In the genomic region with DNA sequence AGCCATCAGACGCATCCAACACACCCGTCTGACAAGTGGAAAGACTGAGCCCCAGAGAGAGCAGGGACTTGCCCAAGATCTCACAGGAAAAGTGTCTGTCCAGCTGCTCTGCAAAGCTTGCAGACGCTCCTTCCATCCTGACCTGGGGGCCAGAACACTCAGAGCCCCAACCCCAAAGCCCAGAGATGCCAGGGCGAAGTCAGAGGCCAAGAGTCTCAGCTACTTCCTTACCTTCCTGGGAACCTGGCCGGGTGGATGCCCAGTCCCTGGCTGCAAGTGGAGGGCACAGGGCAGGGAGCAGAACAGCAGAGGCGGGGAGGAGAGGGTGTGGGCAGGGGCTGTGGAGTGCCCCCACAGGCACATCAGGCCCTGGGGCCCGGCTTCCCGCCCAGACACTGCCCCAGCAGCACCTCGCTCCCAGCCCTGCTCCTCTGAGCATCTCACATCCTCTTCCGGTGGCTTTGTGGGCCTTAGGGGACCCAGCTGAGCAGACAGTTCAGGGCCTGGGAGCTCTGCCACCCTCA, we compare ENCODE assay signal across 8 cellular contexts. TPM values are rescaled to one million over a fixed set of nuclear protein-coding genes. Genes with fewer than 3 reads are reported as not detected.
DNase-seq lines count a peak whose midpoint lies in the region; ATAC-seq and TF ChIP-seq lines count a peak whose summit lies in the region.

No MANE protein-coding gene starts in this region.

- peaks cover 80% of the 10 kb centered on the region for H3K4me1 Mint-ChIP-seq in CD4-positive, alpha-beta T cell (ENCODE audit: low read depth)
- H3K4me1 Mint-ChIP-seq in activated CD8-positive, alpha-beta memory T cell treated with anti-CD3 and anti-CD28 coated beads, Interleukin-2, amount 10 ng/mL, durations not matched to agents 7 days and 5 days = peaks cover 90% of the 10 kb centered on the region

- peaks cover 67% of the 10 kb centered on the region for H4K20me1 ChIP-seq in SK-N-SH (ENCODE audit: insufficient read depth)

- TF ChIP-seq CTCF in CD4-positive, alpha-beta T cell (IDR thresholded peaks at IDR 0.05) = no peak
- TF ChIP-seq CTCF in SK-N-SH (IDR thresholded peaks at IDR 0.05) = no peak

- no peaks in the 10 kb centered on the region for H3K27me3 ChIP-seq in CD4-positive, alpha-beta T cell (ENCODE audit: control insufficient read depth, insufficient read depth, low read length)
- no peaks in the 10 kb centered on the region for H3K27me3 ChIP-seq in SK-N-SH (ENCODE audit: insufficient read depth)

- H3K4me2 ChIP-seq in SK-N-SH = no peak overlapping the region

- peaks cover 30 to 74% of the 10 kb centered on the region in 2 experiments; a peak in 3 of 4 replicates for H3K4me1 ChIP-seq in SK-N-SH (ENCODE audit: control insufficient read depth in 1 of 2, insufficient read depth in 2 of 2, low read depth in 1 of 2, low read length in 1 of 2)

- no peaks in the 10 kb centered on the region for H3K36me3 ChIP-seq in SK-N-SH (replicated peaks in 1 of 2; ENCODE audit: control insufficient read depth in 1 of 2, insufficient read depth in 2 of 2, low read length in 1 of 2)

- TF ChIP-seq EP300 in SK-N-SH (IDR thresholded peaks at IDR 0.05; ENCODE audit: borderline replicate concordance in 1 of 2, low read depth in 1 of 2, low read length in 1 of 2) = no peak

- H3F3A ChIP-seq in SK-N-SH (replicated peaks; ENCODE audit: insufficient read depth) = peaks cover 15% of the 10 kb centered on the region

- peak; percentile 30 for ATAC-seq in CD4-positive, alpha-beta T cell (ENCODE audit: poor library complexity)
- peak; percentile 26 for ATAC-seq in GM21619 (IDR thresholded peaks at IDR 0.05; ENCODE audit: unreplicated experiment)
- ATAC-seq in activated CD8-positive, alpha-beta memory T cell treated with anti-CD3 and anti-CD28 coated beads, Interleukin-2, amount 10 ng/mL, durations not matched to agents 7 days and 5 days = peak; percentile 44

- CTCF ChIA-PET in CD4-positive, alpha-beta T cell (lab: Charles Lee) = interaction anchor here (0.9 to 3.7 kb wide), 3 partner anchors 14 to 109 kb away, joined by 3 to 25 read pairs (median 11); no protein-coding TSS in a partner anchor
- CTCF ChIA-PET in activated CD8-positive, alpha-beta memory T cell treated with anti-CD3 and anti-CD28 coated beads, Interleukin-2, amount 10 ng/mL, durations not matched to agents 7 days and 5 days (lab: Charles Lee) = interaction anchor here (1.0 to 13.2 kb wide), 4 partner anchors 8 to 109 kb away, joined by 3 to 276 read pairs (median 4); no protein-coding TSS in a partner anchor
- CTCF ChIA-PET in SK-N-SH (lab: Yijun Ruan, JAX) = interaction anchor here (0.6 to 12.1 kb wide), 3 partner anchors 15 to 196 kb away, joined by 3 to 163 read pairs (median 3); no protein-coding TSS in a partner anchor

- H3K4me3 Mint-ChIP-seq in CD4-positive, alpha-beta T cell = peak overlapping the region; percentile 84
- H3K4me3 Mint-ChIP-seq in activated CD8-positive, alpha-beta memory T cell treated with anti-CD3 and anti-CD28 coated beads, Interleukin-2, amount 10 ng/mL, durations not matched to agents 7 days and 5 days = peak overlapping the region; percentile 85

- no peak overlapping the region for H2AFZ ChIP-seq in SK-N-SH (ENCODE audit: low read depth)

- peak overlapping the region; percentile 98 for H3K27ac ChIP-seq in CD4-positive, alpha-beta T cell (ENCODE audit: low read depth, low read length)
- H3K27ac ChIP-seq in SK-N-SH (ENCODE audit: low read depth in 2 of 2, low read length in 1 of 2) = no peak overlapping the region

- DNase-seq in CD4-positive, alpha-beta T cell = peak in 9 of 10 experiments; percentile 51 to 66 (median 60)
- peak; percentile 90 for DNase-seq in activated CD8-positive, alpha-beta memory T cell treated with anti-CD3 and anti-CD28 coated beads, Interleukin-2, amount 10 ng/mL, durations not matched to agents 7 days and 5 days
- peak; percentile 2 for DNase-seq in medulla oblongata (ENCODE audit: extremely low spot score)
- no peak for DNase-seq in SK-N-SH
- no peak for DNase-seq in LoVo (ENCODE audit: low spot score)
- DNase-seq in SKM-1 treated with dmso at 0.1 percent for 144 hours (lab: John Stamatoyannopoulos, UW; ENCODE audit: unreplicated experiment) = no peak
- no peak for DNase-seq in H4 (ENCODE audit: low spot score)

- H3K9me2 ChIP-seq in SK-N-SH = no peaks in the 10 kb centered on the region

- H3K27ac Mint-ChIP-seq in CD4-positive, alpha-beta T cell = peak overlapping the region; percentile 99
- peak overlapping the region; percentile 99 for H3K27ac Mint-ChIP-seq in activated CD8-positive, alpha-beta memory T cell treated with anti-CD3 and anti-CD28 coated beads, Interleukin-2, amount 10 ng/mL, durations not matched to agents 7 days and 5 days

- peaks cover 18% of the 10 kb centered on the region for H3K36me3 Mint-ChIP-seq in CD4-positive, alpha-beta T cell (ENCODE audit: low read depth)
- peaks cover 17% of the 10 kb centered on the region for H3K36me3 Mint-ChIP-seq in activated CD8-positive, alpha-beta memory T cell treated with anti-CD3 and anti-CD28 coated beads, Interleukin-2, amount 10 ng/mL, durations not matched to agents 7 days and 5 days

- no peak overlapping the region for H3K4me3 ChIP-seq in SK-N-SH (ENCODE audit: low read depth in 2 of 2, low read length in 1 of 2)

- TF ChIP-seq RAD21 in SK-N-SH (IDR thresholded peaks at IDR 0.05; ENCODE audit: low read length) = no peak

- POLR2A ChIA-PET in CD4-positive, alpha-beta T cell (lab: Charles Lee) = interaction anchor here (0.8 to 3.4 kb wide), 5 partner anchors 9 to 100 kb away, joined by 3 to 21 read pairs (median 7); a partner anchor contains a TSS
- POLR2A ChIA-PET in SK-N-SH (lab: Yijun Ruan, JAX) = no interaction called here

- no peaks in the 10 kb centered on the region for H3K9me3 ChIP-seq in CD4-positive, alpha-beta T cell (ENCODE audit: control insufficient read depth, low read length)
- H3K9me3 ChIP-seq in SK-N-SH = no peaks in the 10 kb centered on the region

- H3K9ac ChIP-seq in SK-N-SH = no peak overlapping the region

- 90% methylated on average over 6 of the region's 10 CpGs for WGBS in SK-N-SH (ENCODE audit: low lambda C conversion rate)

- peaks cover 9% of the 10 kb centered on the region; the same call in 1 of the 2 replicates for H3K79me2 ChIP-seq in SK-N-SH (ENCODE audit: insufficient read depth)

- no peaks in the 10 kb centered on the region for H3K27me3 Mint-ChIP-seq in CD4-positive, alpha-beta T cell
- H3K27me3 Mint-ChIP-seq in activated CD8-positive, alpha-beta memory T cell treated with anti-CD3 and anti-CD28 coated beads, Interleukin-2, amount 10 ng/mL, durations not matched to agents 7 days and 5 days = no peaks in the 10 kb centered on the region

- no peaks in the 10 kb centered on the region for H3K9me3 Mint-ChIP-seq in CD4-positive, alpha-beta T cell
- no peaks in the 10 kb centered on the region for H3K9me3 Mint-ChIP-seq in activated CD8-positive, alpha-beta memory T cell treated with anti-CD3 and anti-CD28 coated beads, Interleukin-2, amount 10 ng/mL, durations not matched to agents 7 days and 5 days (ENCODE audit: low read depth)

- intact Hi-C loops in CD4-positive, alpha-beta T cell (cut with DNase I, micrococcal nuclease) = no loop called here

TF ChIP-seq in SK-N-SH, 30 proteins besides CTCF, POLR2A, EP300 and RAD21:
- TF ChIP-seq RCOR1 (IDR thresholded peaks at IDR 0.05; ENCODE audit: low read length) (no peak), MEF2A (IDR thresholded peaks at IDR 0.05; ENCODE audit: borderline replicate concordance, low read depth) (no peak), GABPA (IDR thresholded peaks at IDR 0.05; ENCODE audit: low read depth) (no peak), RFX5 (IDR thresholded peaks at IDR 0.05; ENCODE audit: low read length) (no peak), MXI1 (IDR thresholded peaks at IDR 0.05; ENCODE audit: low read depth, low read length) (no peak), SIN3A (IDR thresholded peaks at IDR 0.05; ENCODE audit: borderline replicate concordance, low read depth, low read length) (no peak), ELF1 (IDR thresholded peaks at IDR 0.05) (no peak)
- TF ChIP-seq, protein P1, sequence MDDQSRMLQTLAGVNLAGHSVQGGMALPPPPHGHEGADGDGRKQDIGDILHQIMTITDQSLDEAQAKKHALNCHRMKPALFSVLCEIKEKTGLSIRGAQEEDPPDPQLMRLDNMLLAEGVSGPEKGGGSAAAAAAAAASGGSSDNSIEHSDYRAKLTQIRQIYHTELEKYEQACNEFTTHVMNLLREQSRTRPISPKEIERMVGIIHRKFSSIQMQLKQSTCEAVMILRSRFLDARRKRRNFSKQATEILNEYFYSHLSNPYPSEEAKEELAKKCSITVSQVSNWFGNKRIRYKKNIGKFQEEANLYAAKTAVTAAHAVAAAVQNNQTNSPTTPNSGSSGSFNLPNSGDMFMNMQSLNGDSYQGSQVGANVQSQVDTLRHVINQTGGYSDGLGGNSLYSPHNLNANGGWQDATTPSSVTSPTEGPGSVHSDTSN (IDR thresholded peaks at IDR 0.05) = no peak
- TF ChIP-seq, protein P2, sequence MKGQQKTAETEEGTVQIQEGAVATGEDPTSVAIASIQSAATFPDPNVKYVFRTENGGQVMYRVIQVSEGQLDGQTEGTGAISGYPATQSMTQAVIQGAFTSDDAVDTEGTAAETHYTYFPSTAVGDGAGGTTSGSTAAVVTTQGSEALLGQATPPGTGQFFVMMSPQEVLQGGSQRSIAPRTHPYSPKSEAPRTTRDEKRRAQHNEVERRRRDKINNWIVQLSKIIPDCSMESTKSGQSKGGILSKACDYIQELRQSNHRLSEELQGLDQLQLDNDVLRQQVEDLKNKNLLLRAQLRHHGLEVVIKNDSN (IDR thresholded peaks at IDR 0.05; ENCODE audit: borderline replicate concordance, low read depth) = no peak
TF ChIP-seq in SK-N-SH: peak in this region for 0.

RNA-seq across cellular contexts. Expression of a gene that starts 9.7 kb away (rescaled TPM):
- 100 to 1,000 TPM; 166 to 168 TPM for total RNA-seq in CD4-positive, alpha-beta T cell
- total RNA-seq in activated CD8-positive, alpha-beta memory T cell treated with anti-CD3 and anti-CD28 coated beads, Interleukin-2, amount 10 ng/mL, durations not matched to agents 7 days and 5 days = 100 to 1,000 TPM; 103 to 114 TPM
- 64.1 and 64.7 TPM in 2 replicates for polyA plus RNA-seq in SK-N-SH (2012; rRNA removed)
- 29.8 and 47.9 TPM in 2 replicates for polyA plus RNA-seq in SK-N-SH (2012; cell fraction: cytosol; rRNA removed)
- polyA plus RNA-seq in SK-N-SH (2012; cell fraction: nucleus; rRNA removed) = 152 and 169 TPM in 2 replicates
- total RNA-seq in H4 (2014; rRNA removed; shearing (Covaris generic)) = 11.9 and 12.6 TPM in 2 replicates

RNA-seq across cellular contexts. Expression of a gene that starts 32.9 kb away (rescaled TPM):
- total RNA-seq in CD4-positive, alpha-beta T cell = 1 to 10 TPM; 1.3 to 1.8 TPM
- total RNA-seq in activated CD8-positive, alpha-beta memory T cell treated with anti-CD3 and anti-CD28 coated beads, Interleukin-2, amount 10 ng/mL, durations not matched to agents 7 days and 5 days = 1 to 10 TPM; 3.9 to 5.7 TPM
- 0.45 and 0.51 TPM in 2 replicates for polyA plus RNA-seq in SK-N-SH (2012; rRNA removed)
- 0.22 and 0.30 TPM in 2 replicates for polyA plus RNA-seq in SK-N-SH (2012; cell fraction: cytosol; rRNA removed)
- polyA plus RNA-seq in SK-N-SH (2012; cell fraction: nucleus; rRNA removed) = 1.1 and 1.7 TPM in 2 replicates
- total RNA-seq in H4 (2014; rRNA removed; shearing (Covaris generic)) = not detected in 2 replicates

Comparison
In these comparisons a context has a peak if more than half of its experiments do, and no peak if none do; other contexts are left out.
1. DNase-seq: peak in CD4-positive, alpha-beta T cell (9 of 10), activated CD8-positive, alpha-beta memory T cell treated with anti-CD3 and anti-CD28 coated beads, Interleukin-2, amount 10 ng/mL, durations not matched to agents 7 days and 5 days (single experiment) and medulla oblongata (single experiment); none in SK-N-SH (single experiment), LoVo (single experiment), SKM-1 treated with dmso at 0.1 percent for 144 hours (single experiment) and H4 (single experiment).
2. Peak in every context shown above with its lines, with median percentiles within 50 percentile points of each other: ATAC-seq.